In the genomic region with DNA sequence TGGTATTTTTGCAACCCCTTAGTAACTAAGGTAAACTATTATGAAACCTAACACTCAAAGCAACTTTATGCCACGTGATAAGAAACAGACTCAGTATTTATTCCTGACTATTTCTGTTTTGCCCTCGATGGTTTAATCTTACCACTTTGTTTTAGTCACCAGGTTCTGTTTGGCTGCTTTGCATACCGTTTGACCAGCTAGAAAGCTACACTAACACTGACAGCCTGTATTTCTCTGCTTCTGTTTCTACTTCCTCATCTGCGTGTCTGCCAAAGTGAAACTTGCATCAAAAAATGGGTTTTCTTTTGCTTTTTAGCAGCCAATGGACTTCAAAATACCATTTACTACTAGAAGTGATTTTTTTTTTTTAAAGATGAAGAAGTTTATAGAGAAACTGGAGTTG, we compare ENCODE assay signal across 1 cellular context.
TF ChIP-seq lines count a peak whose summit lies in the region.

No MANE protein-coding gene starts in this region.

TF ChIP-seq in GM12878, 131 proteins besides CTCF, POLR2A, EP300 and RAD21 (continued from another document and continues in another):
- peak; percentile 36 for TF ChIP-seq SKIL (IDR thresholded peaks at IDR 0.05; ENCODE audit: low read depth, poor library complexity, severe bottlenecking)
- 0 out of 2 replicates have a peak, but pooled peaks have one; percentile 21 for TF ChIP-seq ZNF217 (IDR thresholded peaks at IDR 0.05)
- no peak for TF ChIP-seq ESRRA (IDR thresholded peaks at IDR 0.05; ENCODE audit: low read length)
- no peak for TF ChIP-seq IRF3 (IDR thresholded peaks at IDR 0.05)
- no peak for TF ChIP-seq EED (IDR thresholded peaks at IDR 0.05; ENCODE audit: low read depth)
- TF ChIP-seq, protein P1, sequence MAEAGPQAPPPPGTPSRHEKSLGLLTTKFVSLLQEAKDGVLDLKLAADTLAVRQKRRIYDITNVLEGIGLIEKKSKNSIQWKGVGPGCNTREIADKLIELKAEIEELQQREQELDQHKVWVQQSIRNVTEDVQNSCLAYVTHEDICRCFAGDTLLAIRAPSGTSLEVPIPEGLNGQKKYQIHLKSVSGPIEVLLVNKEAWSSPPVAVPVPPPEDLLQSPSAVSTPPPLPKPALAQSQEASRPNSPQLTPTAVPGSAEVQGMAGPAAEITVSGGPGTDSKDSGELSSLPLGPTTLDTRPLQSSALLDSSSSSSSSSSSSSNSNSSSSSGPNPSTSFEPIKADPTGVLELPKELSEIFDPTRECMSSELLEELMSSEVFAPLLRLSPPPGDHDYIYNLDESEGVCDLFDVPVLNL (IDR thresholded peaks at IDR 0.05; ENCODE audit: low read depth, low read length) = no peak
- peak; percentile 36; the same call in 1 of the 2 replicates for TF ChIP-seq MLLT1 (IDR thresholded peaks at IDR 0.05)
- no peak for TF ChIP-seq ZZZ3 (IDR thresholded peaks at IDR 0.05; ENCODE audit: control insufficient read depth, insufficient read length, low read depth)
- TF ChIP-seq, protein P2, sequence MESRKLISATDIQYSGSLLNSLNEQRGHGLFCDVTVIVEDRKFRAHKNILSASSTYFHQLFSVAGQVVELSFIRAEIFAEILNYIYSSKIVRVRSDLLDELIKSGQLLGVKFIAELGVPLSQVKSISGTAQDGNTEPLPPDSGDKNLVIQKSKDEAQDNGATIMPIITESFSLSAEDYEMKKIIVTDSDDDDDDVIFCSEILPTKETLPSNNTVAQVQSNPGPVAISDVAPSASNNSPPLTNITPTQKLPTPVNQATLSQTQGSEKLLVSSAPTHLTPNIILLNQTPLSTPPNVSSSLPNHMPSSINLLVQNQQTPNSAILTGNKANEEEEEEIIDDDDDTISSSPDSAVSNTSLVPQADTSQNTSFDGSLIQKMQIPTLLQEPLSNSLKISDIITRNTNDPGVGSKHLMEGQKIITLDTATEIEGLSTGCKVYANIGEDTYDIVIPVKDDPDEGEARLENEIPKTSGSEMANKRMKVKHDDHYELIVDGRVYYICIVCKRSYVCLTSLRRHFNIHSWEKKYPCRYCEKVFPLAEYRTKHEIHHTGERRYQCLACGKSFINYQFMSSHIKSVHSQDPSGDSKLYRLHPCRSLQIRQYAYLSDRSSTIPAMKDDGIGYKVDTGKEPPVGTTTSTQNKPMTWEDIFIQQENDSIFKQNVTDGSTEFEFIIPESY (IDR thresholded peaks at IDR 0.05) = no peak
- no peak for TF ChIP-seq ZSCAN29 (IDR thresholded peaks at IDR 0.05)
- no peak for TF ChIP-seq HDAC2 (IDR thresholded peaks at IDR 0.05)
- peak; percentile 85 for TF ChIP-seq RAD51 (IDR thresholded peaks at IDR 0.05)
- no peak for TF ChIP-seq ATF3 (IDR thresholded peaks at IDR 0.05; ENCODE audit: borderline replicate concordance, extremely low read depth, low read depth, low read length)
- TF ChIP-seq RUNX3 (IDR thresholded peaks at IDR 0.05; ENCODE audit: low read length) = peak; percentile 45; the same call in 1 of the 2 replicates
- TF ChIP-seq MTA3 (IDR thresholded peaks at IDR 0.05; ENCODE audit: borderline replicate concordance, low read length) = 0 out of 2 replicates have a peak, but pooled peaks have one; percentile 8
- TF ChIP-seq, protein P3, sequence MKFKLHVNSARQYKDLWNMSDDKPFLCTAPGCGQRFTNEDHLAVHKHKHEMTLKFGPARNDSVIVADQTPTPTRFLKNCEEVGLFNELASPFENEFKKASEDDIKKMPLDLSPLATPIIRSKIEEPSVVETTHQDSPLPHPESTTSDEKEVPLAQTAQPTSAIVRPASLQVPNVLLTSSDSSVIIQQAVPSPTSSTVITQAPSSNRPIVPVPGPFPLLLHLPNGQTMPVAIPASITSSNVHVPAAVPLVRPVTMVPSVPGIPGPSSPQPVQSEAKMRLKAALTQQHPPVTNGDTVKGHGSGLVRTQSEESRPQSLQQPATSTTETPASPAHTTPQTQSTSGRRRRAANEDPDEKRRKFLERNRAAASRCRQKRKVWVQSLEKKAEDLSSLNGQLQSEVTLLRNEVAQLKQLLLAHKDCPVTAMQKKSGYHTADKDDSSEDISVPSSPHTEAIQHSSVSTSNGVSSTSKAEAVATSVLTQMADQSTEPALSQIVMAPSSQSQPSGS (IDR thresholded peaks at IDR 0.05; ENCODE audit: low read length) = no peak
- peak; percentile 34 for TF ChIP-seq KLF5 (IDR thresholded peaks at IDR 0.05; ENCODE audit: partially characterized antibody)
- peak; percentile 30 for TF ChIP-seq MEF2B (IDR thresholded peaks at IDR 0.05; ENCODE audit: partially characterized antibody, poor library complexity, severe bottlenecking)
- TF ChIP-seq NFXL1 (IDR thresholded peaks at IDR 0.05; ENCODE audit: borderline replicate concordance) = no peak
- peak; percentile 83; the same call in 1 of the 2 replicates for TF ChIP-seq CBX5 (IDR thresholded peaks at IDR 0.05; ENCODE audit: low read depth)
- TF ChIP-seq ZBTB11 (CRISPR knock-in tag; IDR thresholded peaks at IDR 0.05) = no peak
- no peak for TF ChIP-seq RCOR1 (conservative IDR thresholded peaks at IDR 0.05; ENCODE audit: low read depth, low read length)
- no peak for TF ChIP-seq USF1 (IDR thresholded peaks at IDR 0.05; ENCODE audit: borderline replicate concordance, extremely low read length, insufficient read depth, low read depth, low read length)
- 0 out of 2 replicates have a peak, but pooled peaks have one; percentile 57 for TF ChIP-seq CHD2 (IDR thresholded peaks at IDR 0.05; ENCODE audit: borderline replicate concordance, low read depth, low read length)
- TF ChIP-seq E2F8 (IDR thresholded peaks at IDR 0.05; ENCODE audit: low read depth, partially characterized antibody) = peak; percentile 61
- no peak for TF ChIP-seq SIX5 (IDR thresholded peaks at IDR 0.05; ENCODE audit: low read depth, low read length, severe bottlenecking)
- TF ChIP-seq CBX3 (IDR thresholded peaks at IDR 0.05; ENCODE audit: borderline replicate concordance, low read depth) = no peak
- TF ChIP-seq FOS (IDR thresholded peaks at IDR 0.05; ENCODE audit: borderline replicate concordance, extremely low read depth, insufficient read length) = no peak
- no peak for TF ChIP-seq LARP7 (IDR thresholded peaks at IDR 0.05)
- no peak for TF ChIP-seq NFYA (IDR thresholded peaks at IDR 0.05; ENCODE audit: borderline replicate concordance, low read depth, low read length)
- no peak for TF ChIP-seq TARDBP (IDR thresholded peaks at IDR 0.05; ENCODE audit: borderline replicate concordance)
- no peak for TF ChIP-seq ZBED1 (IDR thresholded peaks at IDR 0.05; ENCODE audit: borderline replicate concordance)
- peak; percentile 49; the same call in 1 of the 2 replicates for TF ChIP-seq MTA2 (IDR thresholded peaks at IDR 0.05; ENCODE audit: low read depth)
- no peak for TF ChIP-seq KAT2A (conservative IDR thresholded peaks at IDR 0.05; ENCODE audit: control insufficient read depth, low read depth, low read length)
- peak; percentile 87 for TF ChIP-seq ZNF384 (IDR thresholded peaks at IDR 0.05; ENCODE audit: borderline replicate concordance, low read depth, low read length)
- no peak for TF ChIP-seq MYC (IDR thresholded peaks at IDR 0.05; ENCODE audit: insufficient read depth, insufficient read length, insufficient replicate concordance, low read length, severe bottlenecking)
- peak; percentile 67 for TF ChIP-seq PKNOX1 (IDR thresholded peaks at IDR 0.05)
- 0 out of 2 replicates have a peak, but pooled peaks have one; percentile 55 for TF ChIP-seq SMARCA5 (IDR thresholded peaks at IDR 0.05)
- no peak for TF ChIP-seq GATAD2B (conservative IDR thresholded peaks at IDR 0.05; ENCODE audit: low read depth)
- no peak for TF ChIP-seq SMAD1 (IDR thresholded peaks at IDR 0.05; ENCODE audit: low read depth, partially characterized antibody)
- no peak for TF ChIP-seq HDGF (IDR thresholded peaks at IDR 0.05)
- TF ChIP-seq HDAC6 (IDR thresholded peaks at IDR 0.05; ENCODE audit: unreplicated experiment) = no peak
- peak; percentile 38; the same call in 1 of the 2 replicates for TF ChIP-seq IKZF1 (conservative IDR thresholded peaks at IDR 0.05)
